In genomic region chr4:115562506-115562905, GRCh38 we compare ENCODE assay signal across 17 cellular contexts.
"Had no signal": no experiment of that assay in that cellular context is flagged by ENCODE, and none has a peak within 500 bp of the region (broad histone marks: within the 10 kb centered on the region; RNA-seq: fewer than 3 reads in every experiment).

No MANE protein-coding gene starts in this region.

- H3K27me3 Mint-ChIP-seq: dendritic cell treated with granulocyte-macrophage colony-stimulating factor and Interleukin-4, amounts not matched to agents 40 ng/mL and 50 ng/mL, for 4 days; effector memory CD8-positive, alpha-beta T cell; naive thymus-derived CD4-positive, alpha-beta T cell; progenitor cell of endocrine pancreas; type B pancreatic cell had no signal

- H3K27ac Mint-ChIP-seq: dendritic cell treated with granulocyte-macrophage colony-stimulating factor and Interleukin-4, amounts not matched to agents 40 ng/mL and 50 ng/mL, for 4 days; effector memory CD8-positive, alpha-beta T cell; naive thymus-derived CD4-positive, alpha-beta T cell; progenitor cell of endocrine pancreas; type B pancreatic cell had no signal

- H3K27ac ChIP-seq: esophagus squamous epithelium, ovary had no signal

- DNase-seq: effector memory CD8-positive, alpha-beta T cell; esophagus squamous epithelium; foreskin fibroblast; left colon; left ventricle myocardium superior; mesenchymal stem cell; naive thymus-derived CD4-positive, alpha-beta T cell; ovary; right cardiac atrium; small intestine; stimulated activated CD4-positive, alpha-beta T cell treated with anti-CD3 and anti-CD28 coated beads, Interleukin-12 subunit alpha, Interleukin-12 subunit beta, amount 100 ng/mL, for 4 hours; stimulated activated CD4-positive, alpha-beta T cell treated with anti-CD3 and anti-CD28 coated beads, Interleukin-2, amount 100 ng/mL, for 48 hours; stimulated activated naive CD4-positive, alpha-beta T cell treated with Interleukin-2 at 50 U/mL for 16 hours had no signal

- H3K9me3 ChIP-seq: esophagus squamous epithelium, ovary had no signal

- H3K4me3 ChIP-seq: esophagus squamous epithelium, lung, ovary had no signal

- H3K36me3 ChIP-seq: esophagus squamous epithelium, ovary had no signal

- H3K4me1 Mint-ChIP-seq: naive thymus-derived CD4-positive, alpha-beta T cell had no signal

- H3K36me3 Mint-ChIP-seq: naive thymus-derived CD4-positive, alpha-beta T cell; type B pancreatic cell had no signal

- H3K9me3 Mint-ChIP-seq: dendritic cell treated with granulocyte-macrophage colony-stimulating factor and Interleukin-4, amounts not matched to agents 40 ng/mL and 50 ng/mL, for 4 days; effector memory CD8-positive, alpha-beta T cell; type B pancreatic cell had no signal

- H3K27me3 ChIP-seq: esophagus squamous epithelium, ovary had no signal

- H3K4me1 ChIP-seq: esophagus squamous epithelium had no signal

- H3K4me3 Mint-ChIP-seq: dendritic cell treated with granulocyte-macrophage colony-stimulating factor and Interleukin-4, amounts not matched to agents 40 ng/mL and 50 ng/mL, for 4 days; effector memory CD8-positive, alpha-beta T cell; naive thymus-derived CD4-positive, alpha-beta T cell; type B pancreatic cell had no signal

- ATAC-seq: effector memory CD8-positive, alpha-beta T cell; left colon; left ventricle myocardium superior; naive thymus-derived CD4-positive, alpha-beta T cell; right cardiac atrium had no signal
